Comparison of ENCODE assay signal across 8 cellular contexts in the genomic region with DNA sequence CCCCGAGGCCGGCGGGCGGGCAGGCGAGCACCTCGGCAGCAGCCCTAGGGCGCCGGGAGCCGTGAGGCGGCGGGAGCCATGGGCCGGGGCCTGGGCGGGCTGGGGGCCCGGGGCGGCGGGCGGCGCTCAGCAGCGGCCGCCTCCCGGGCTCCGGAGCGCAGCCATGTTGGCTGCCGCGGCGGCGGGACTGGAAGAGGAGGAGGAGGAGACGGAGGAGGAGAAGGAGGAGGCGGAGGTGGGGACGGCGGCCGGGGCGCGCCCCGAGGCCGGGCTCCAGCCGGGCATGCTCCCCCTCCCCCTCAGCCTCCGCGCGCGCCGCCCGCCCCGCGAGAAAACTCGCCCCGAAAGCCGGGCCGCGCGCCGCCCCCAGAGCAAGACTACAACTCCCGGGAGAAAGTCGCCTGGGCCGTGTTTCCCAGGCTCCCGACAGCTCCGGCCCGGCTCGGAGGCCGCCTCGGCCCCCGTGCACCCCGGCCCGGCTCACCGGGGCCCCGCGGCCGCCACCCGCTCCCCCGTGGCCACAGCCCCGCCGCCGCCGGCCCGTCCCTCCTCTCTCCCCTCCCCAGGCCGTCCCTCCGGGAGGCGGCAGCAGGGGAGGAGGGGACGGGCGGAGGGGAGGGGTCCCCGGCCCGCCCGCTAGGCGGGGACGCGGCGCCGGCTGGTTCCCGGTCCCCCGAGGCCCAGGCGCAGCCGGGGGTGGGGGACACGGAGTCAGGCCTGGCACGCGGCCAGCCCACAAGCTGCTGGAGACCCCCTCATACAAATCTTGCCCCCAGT. TPM values are rescaled to one million over a fixed set of nuclear protein-coding genes. Genes with fewer than 3 reads are reported as not detected.
DNase-seq lines count a peak whose midpoint lies in the region; ATAC-seq and TF ChIP-seq lines count a peak whose summit lies in the region.

A gene with protein sequence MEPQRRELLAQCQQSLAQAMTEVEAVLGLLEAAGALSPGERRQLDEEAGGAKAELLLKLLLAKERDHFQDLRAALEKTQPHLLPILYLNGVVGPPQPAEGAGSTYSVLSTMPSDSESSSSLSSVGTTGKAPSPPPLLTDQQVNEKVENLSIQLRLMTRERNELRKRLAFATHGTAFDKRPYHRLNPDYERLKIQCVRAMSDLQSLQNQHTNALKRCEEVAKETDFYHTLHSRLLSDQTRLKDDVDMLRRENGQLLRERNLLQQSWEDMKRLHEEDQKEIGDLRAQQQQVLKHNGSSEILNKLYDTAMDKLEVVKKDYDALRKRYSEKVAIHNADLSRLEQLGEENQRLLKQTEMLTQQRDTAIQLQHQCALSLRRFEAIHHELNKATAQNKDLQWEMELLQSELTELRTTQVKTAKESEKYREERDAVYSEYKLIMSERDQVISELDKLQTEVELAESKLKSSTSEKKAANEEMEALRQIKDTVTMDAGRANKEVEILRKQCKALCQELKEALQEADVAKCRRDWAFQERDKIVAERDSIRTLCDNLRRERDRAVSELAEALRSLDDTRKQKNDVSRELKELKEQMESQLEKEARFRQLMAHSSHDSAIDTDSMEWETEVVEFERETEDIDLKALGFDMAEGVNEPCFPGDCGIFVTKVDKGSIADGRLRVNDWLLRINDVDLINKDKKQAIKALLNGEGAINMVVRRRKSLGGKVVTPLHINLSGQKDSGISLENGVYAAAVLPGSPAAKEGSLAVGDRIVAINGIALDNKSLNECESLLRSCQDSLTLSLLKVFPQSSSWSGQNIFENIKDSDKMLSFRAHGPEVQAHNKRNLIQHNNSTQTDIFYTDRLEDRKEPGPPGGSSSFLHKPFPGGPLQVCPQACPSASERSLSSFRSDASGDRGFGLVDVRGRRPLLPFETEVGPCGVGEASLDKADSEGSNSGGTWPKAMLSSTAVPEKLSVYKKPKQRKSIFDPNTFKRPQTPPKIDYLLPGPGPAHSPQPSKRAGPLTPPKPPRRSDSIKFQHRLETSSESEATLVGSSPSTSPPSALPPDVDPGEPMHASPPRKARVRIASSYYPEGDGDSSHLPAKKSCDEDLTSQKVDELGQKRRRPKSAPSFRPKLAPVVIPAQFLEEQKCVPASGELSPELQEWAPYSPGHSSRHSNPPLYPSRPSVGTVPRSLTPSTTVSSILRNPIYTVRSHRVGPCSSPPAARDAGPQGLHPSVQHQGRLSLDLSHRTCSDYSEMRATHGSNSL (N-terminal part only) (minus strand): TSS at position 190 of the 777 bp plus-strand sequence. CDS start 235 bp downstream, outside the sequence.

- peaks cover 0 to 5% of the 10 kb centered on the region in 2 experiments; a peak in 1 of 5 replicates for H3K9me3 Mint-ChIP-seq in H9

- TF ChIP-seq CTCF in H9 (conservative IDR thresholded peaks at IDR 0.05): peak; percentile 22; the same call in 2 of the 3 replicates

- H2BK5ac ChIP-seq in H9 (ENCODE audit: insufficient read length, low read length): no peak within 1 kb of the TSS

- peak; percentile 92 for ATAC-seq in left ventricle myocardium superior

- DNase-seq in NCI-H748 (lab: John Stamatoyannopoulos, UW; ENCODE audit: unreplicated experiment) (peak; percentile 46), NCI-H748 treated with DMSO at 0.1 percent for 48 hours (lab: John Stamatoyannopoulos, UW) (no peak), H9 (peak; percentile 45), NCI-H2171 treated with DMSO at 0.1 percent for 48 hours (lab: John Stamatoyannopoulos, UW) (peak; percentile 14), left ventricle myocardium superior (peak; percentile 83), posterior vena cava (ENCODE audit: low spot score) (peak; percentile 88), cerebellar nuclear complex (lab: John Stamatoyannopoulos, UW) (no peak)

- H3K23me2 ChIP-seq in H9 (ENCODE audit: insufficient read length, low read depth, low read length, poor library complexity, severe bottlenecking): peaks cover 9% of the 10 kb centered on the region

- H3K27me3 ChIP-seq in H9 (ENCODE audit: insufficient read depth, low read length): no peaks in the 10 kb centered on the region

- WGBS in H9 (ENCODE audit: extremely low coverage, insufficient read length, low lambda C conversion rate): no CpG with 5 or more reads among the region's 95 CpGs

- H2BK120ac ChIP-seq in H9 (ENCODE audit: low read depth, low read length, poor library complexity, severe bottlenecking): no peak within 1 kb of the TSS

- H3K27me3 Mint-ChIP-seq in H9 (ENCODE audit: low read depth): peaks cover 12% of the 10 kb centered on the region

- peaks cover 31% of the 10 kb centered on the region; the same call in 1 of the 2 replicates for H3K79me2 ChIP-seq in H9 (ENCODE audit: insufficient read depth, low read length)

- peak within 1 kb of the TSS; percentile 36 for H3K4me2 ChIP-seq in H9 (ENCODE audit: insufficient read depth, insufficient read length, low read length)

- H4K8ac ChIP-seq in H9 (replicated peaks; ENCODE audit: insufficient read length, low read depth, low read length): no peak within 1 kb of the TSS

- H3K4ac ChIP-seq in H9 (ENCODE audit: low read depth, low read length): no peak within 1 kb of the TSS

- H3K4me1 ChIP-seq in H9 (ENCODE audit: insufficient read depth, low read length): no peaks in the 10 kb centered on the region

- H2BK15ac ChIP-seq in H9 (ENCODE audit: low read depth, low read length): no peak within 1 kb of the TSS

- H3K27ac ChIP-seq in H9 (ENCODE audit: insufficient read length, low read depth, low read length): no peak within 1 kb of the TSS
- peak within 1 kb of the TSS; percentile 62 for H3K27ac ChIP-seq in angular gyrus (ENCODE audit: low read depth, low read length)

- H3K56ac ChIP-seq in H9 (ENCODE audit: insufficient read length, low read depth, low read length): no peak within 1 kb of the TSS

- no peak within 1 kb of the TSS for H2AFZ ChIP-seq in H9 (ENCODE audit: low read length)

- no peak within 1 kb of the TSS for H4K91ac ChIP-seq in H9 (ENCODE audit: insufficient read length, low read depth, low read length)

- H3K14ac ChIP-seq in H9 (ENCODE audit: insufficient read depth, low read length): peak within 1 kb of the TSS; percentile 96

- intact Hi-C loops in left ventricle myocardium superior (cut with micrococcal nuclease) (no loop called here), posterior vena cava (cut with DNase I) (loop anchor here in 1 of 2 donors (5.0 kb wide), 1 partner anchor 79 kb away; no protein-coding TSS in a partner anchor)

- H3T11ph ChIP-seq in H9 (ENCODE audit: low read length): no peak within 1 kb of the TSS

- H2BK12ac ChIP-seq in H9 (ENCODE audit: insufficient read length, low read depth, low read length): no peak within 1 kb of the TSS

- no peaks in the 10 kb centered on the region for H4K20me1 ChIP-seq in H9 (ENCODE audit: control insufficient read depth, insufficient read depth, insufficient read length)

- H3K18ac ChIP-seq in H9 (ENCODE audit: insufficient read length, low read depth, low read length): peak within 1 kb of the TSS; percentile 91

- peak within 1 kb of the TSS; percentile 67 for H3K9ac ChIP-seq in H9 (ENCODE audit: extremely low read depth, insufficient read length, low read length)

- no peak within 1 kb of the TSS for H4K5ac ChIP-seq in H9 (ENCODE audit: insufficient read length, low read depth, low read length)

- peaks cover 31 to 42% of the 10 kb centered on the region in 2 experiments for H3K4me1 Mint-ChIP-seq in H9

- H3K27ac Mint-ChIP-seq in H9: peak within 1 kb of the TSS in 2 of 3 experiments; percentile 6 to 11; a peak in 3 of 7 replicates

- no peak within 1 kb of the TSS for H2AK5ac ChIP-seq in H9 (ENCODE audit: insufficient read length, low read length)

- no peaks in the 10 kb centered on the region for H3K9me3 ChIP-seq in H9 (ENCODE audit: control insufficient read depth, low read depth, low read length)

- no peak within 1 kb of the TSS for H3K23ac ChIP-seq in H9 (ENCODE audit: insufficient read length, low read depth, low read length)

- no peaks in the 10 kb centered on the region for H3K79me1 ChIP-seq in H9 (ENCODE audit: insufficient read depth, low read depth, low read length, poor library complexity, severe bottlenecking)

- H2BK20ac ChIP-seq in H9 (ENCODE audit: low read depth, low read length, poor library complexity, severe bottlenecking): no peak within 1 kb of the TSS

- peak within 1 kb of the TSS; percentile 76 to 79 for H3K4me3 Mint-ChIP-seq in H9

- peaks cover 0 to 10% (median 5%) of the 10 kb centered on the region in 3 experiments; a peak in 6 of 7 replicates for H3K36me3 Mint-ChIP-seq in H9 (ENCODE audit: insufficient read depth in 1 of 3, low read depth in 3 of 3)

RNA-seq across cellular contexts. Expression of the gene that starts here (rescaled TPM):
- total RNA-seq in H9 (2021): 67.2 and 67.4 TPM in 2 replicates
- total RNA-seq in left ventricle myocardium superior: 9.5 TPM
- 10 to 100 TPM; 34.4 to 39.9 TPM for total RNA-seq in posterior vena cava

Comparison
In these comparisons a context has a peak if more than half of its experiments do, and no peak if none do; other contexts are left out.
1. DNase-seq: peak in NCI-H748 (single experiment), H9 (single experiment), NCI-H2171 treated with DMSO at 0.1 percent for 48 hours (single experiment), left ventricle myocardium superior (single experiment) and posterior vena cava (single experiment); none in NCI-H748 treated with DMSO at 0.1 percent for 48 hours (single experiment) and cerebellar nuclear complex (0 of 2).